In genomic region chr1:240070188-240070587, GRCh38 we compare ENCODE assay signal across 16 cellular contexts. TPM values are rescaled to one million over a fixed set of nuclear protein-coding genes. Genes with fewer than 3 reads are reported as not detected.
DNase-seq lines count a peak whose midpoint lies in the region; ATAC-seq and TF ChIP-seq lines count a peak whose summit lies in the region.
"Had no signal": no experiment of that assay in that cellular context is flagged by ENCODE, and none has a peak within 500 bp of the region (broad histone marks: within the 10 kb centered on the region; RNA-seq: fewer than 3 reads in every experiment).

No MANE protein-coding gene starts in this region.

- DNase-seq in left ventricle myocardium inferior (no peak), cardiac septum (ENCODE audit: low spot score) (no peak), adipocyte (ENCODE audit: low read depth) (peak; percentile 14), fibroblast of peridontal ligament (ENCODE audit: extremely low read depth) (peak; percentile 67), osteoblast (ENCODE audit: insufficient read length, low spot score, missing footprints) (peak; percentile 76), WTC11 (ENCODE audit: low spot score) (no peak), Ammon's horn (ENCODE audit: low spot score) (no peak), mesenteric fat pad (ENCODE audit: low spot score) (no peak)
- DNase-seq: 8988T; BE2C; CD4-positive, alpha-beta memory T cell; DMS153; DMS79 treated with DMSO at 0.1 percent for 48 hours; GF-D8; H7 had no signal

- H3K4me2 ChIP-seq in osteoblast (ENCODE audit: insufficient read depth, low read length), result no peak overlapping the region

- POLR2A ChIA-PET in WTC11 (lab: Charles Lee), result no interaction called here

- no peaks in the 10 kb centered on the region for H3K79me2 ChIP-seq in osteoblast (ENCODE audit: insufficient read depth, low read length)

- peaks cover 16% of the 10 kb centered on the region; the same call in 1 of the 2 replicates for H3K9me3 Mint-ChIP-seq in WTC11

- CTCF ChIA-PET in WTC11 (lab: Charles Lee), result no interaction called here

- intact Hi-C loops in left ventricle myocardium inferior (cut with micrococcal nuclease), result no loop called here
- intact Hi-C loops in cardiac septum (cut with DNase I), result no loop called here

- H3K9me3 ChIP-seq in left ventricle myocardium inferior (replicated peaks) (no peaks in the 10 kb centered on the region), adipocyte (ENCODE audit: control insufficient read depth, low read length) (no peaks in the 10 kb centered on the region), osteoblast (ENCODE audit: low read depth, low read length) (no peaks in the 10 kb centered on the region)
- H3K9me3 ChIP-seq: BE2C had no signal

- no peak overlapping the region for H2AFZ ChIP-seq in osteoblast (ENCODE audit: low read length)

- no peak for ATAC-seq in WTC11

- H3K4me3 Mint-ChIP-seq in WTC11, result no peak overlapping the region
- H3K4me3 Mint-ChIP-seq: CD4-positive, alpha-beta memory T cell had no signal

- H3K36me3 ChIP-seq in left ventricle myocardium inferior, result no peaks in the 10 kb centered on the region
- H3K36me3 ChIP-seq in adipocyte (ENCODE audit: control insufficient read depth, insufficient read depth, low read length, severe bottlenecking), result no peaks in the 10 kb centered on the region
- no peaks in the 10 kb centered on the region for H3K36me3 ChIP-seq in osteoblast (ENCODE audit: insufficient read depth, low read length)
- H3K36me3 ChIP-seq: BE2C had no signal

- H3K27ac ChIP-seq in left ventricle myocardium inferior (replicated peaks) (peak overlapping the region; percentile 28), osteoblast (ENCODE audit: low read depth, low read length) (no peak overlapping the region)
- H3K27ac ChIP-seq: C4-2B had no signal

- no peak overlapping the region for H3K27ac Mint-ChIP-seq in WTC11
- H3K27ac Mint-ChIP-seq: CD4-positive, alpha-beta memory T cell had no signal

- no peaks in the 10 kb centered on the region for H3K27me3 Mint-ChIP-seq in WTC11 (ENCODE audit: low read depth)

- peaks cover 45% of the 10 kb centered on the region for H3K4me1 Mint-ChIP-seq in WTC11
- H3K4me1 Mint-ChIP-seq: CD4-positive, alpha-beta memory T cell had no signal

- H3K36me3 Mint-ChIP-seq in WTC11, result no peaks in the 10 kb centered on the region
- H3K36me3 Mint-ChIP-seq: CD4-positive, alpha-beta memory T cell had no signal

- H3K4me1 ChIP-seq in left ventricle myocardium inferior (no peaks in the 10 kb centered on the region), adipocyte (ENCODE audit: control insufficient read depth, insufficient read depth, low read length) (peaks cover 31% of the 10 kb centered on the region), osteoblast (ENCODE audit: insufficient read depth, low read length) (no peaks in the 10 kb centered on the region)
- H3K4me1 ChIP-seq: BE2C had no signal

- TF ChIP-seq CTCF in left ventricle myocardium inferior (IDR thresholded peaks at IDR 0.05; ENCODE audit: borderline replicate concordance) (no peak), osteoblast (IDR thresholded peaks at IDR 0.05; ENCODE audit: extremely low read depth, low read depth, low read length) (no peak), WTC11 (IDR thresholded peaks at IDR 0.05) (no peak)

- no peaks in the 10 kb centered on the region for H4K20me1 ChIP-seq in osteoblast (ENCODE audit: insufficient read depth, low read length)

- H3K4me3 ChIP-seq in left ventricle myocardium inferior (no peak overlapping the region), adipocyte (ENCODE audit: low read length) (no peak overlapping the region), osteoblast (ENCODE audit: insufficient read depth, low read length) (no peak overlapping the region)

- H3K27me3 ChIP-seq in left ventricle myocardium inferior (ENCODE audit: low read depth) (no peaks in the 10 kb centered on the region), adipocyte (replicated peaks; ENCODE audit: control insufficient read depth, insufficient read depth, low read length) (no peaks in the 10 kb centered on the region), osteoblast (ENCODE audit: insufficient read depth, low read length) (no peaks in the 10 kb centered on the region)
- H3K27me3 ChIP-seq: BE2C had no signal

- no peak overlapping the region for H3K9ac ChIP-seq in adipocyte (ENCODE audit: low read length)

TF ChIP-seq in WTC11, 78 proteins besides CTCF, POLR2A, EP300 and RAD21:
- TF ChIP-seq GABPB1 (CRISPR knock-in tag; IDR thresholded peaks at IDR 0.05), result no peak
- TF ChIP-seq ZNF532 (CRISPR knock-in tag; IDR thresholded peaks at IDR 0.05; ENCODE audit: borderline replicate concordance), result no peak
- TF ChIP-seq USF2 (CRISPR knock-in tag; IDR thresholded peaks at IDR 0.05), result no peak
- TF ChIP-seq IRF1 (CRISPR knock-in tag; IDR thresholded peaks at IDR 0.05), result no peak
- TF ChIP-seq ZNF512 (CRISPR knock-in tag; IDR thresholded peaks at IDR 0.05; ENCODE audit: borderline replicate concordance), result no peak
- TF ChIP-seq E2F4 (CRISPR knock-in tag; IDR thresholded peaks at IDR 0.05; ENCODE audit: borderline replicate concordance, low read depth), result no peak

RNA-seq across cellular contexts. Expression of gene FMN2, which starts 21.5 kb away (rescaled TPM):
- not detected for total RNA-seq in left ventricle myocardium inferior
- total RNA-seq in cardiac septum, result 0.38 TPM
- total RNA-seq in osteoblast, result 9.7 and 11.2 TPM in 2 replicates
- 1.5 to 2.1 TPM (median 1.8 TPM) in 3 replicates for total RNA-seq in WTC11 (2021)
- 0.48 TPM for total RNA-seq in mesenteric fat pad
- total RNA-seq: CD4-positive, alpha-beta memory T cell had no signal

Comparison
In these comparisons a context has a peak if more than half of its experiments do, and no peak if none do; other contexts are left out.
1. DNase-seq: peak in adipocyte (single experiment), fibroblast of peridontal ligament (single experiment) and osteoblast (single experiment); none in left ventricle myocardium inferior (single experiment), cardiac septum (single experiment), WTC11 (single experiment), Ammon's horn (single experiment) and mesenteric fat pad (single experiment).